ENCODE assay signal across 21 cellular contexts in genomic region chr21:41759214-41759840, GRCh38. TPM values are rescaled to one million over a fixed set of nuclear protein-coding genes. Genes with fewer than 3 reads are reported as not detected.
DNase-seq lines count a peak whose midpoint lies in the region; ATAC-seq and TF ChIP-seq lines count a peak whose summit lies in the region.
"Had no signal": no experiment of that assay in that cellular context is flagged by ENCODE, and none has a peak within 500 bp of the region (broad histone marks: within the 10 kb centered on the region; RNA-seq: fewer than 3 reads in every experiment).

No MANE protein-coding gene starts in this region.

- no peaks in the 10 kb centered on the region for H3K9me3 Mint-ChIP-seq in neural progenitor cell
- H3K9me3 Mint-ChIP-seq: activated naive CD4-positive, alpha-beta T cell treated with anti-CD3 and anti-CD28 coated beads, Interleukin-2, amount 50 U/mL, for 24 hours; activated T-cell treated with anti-CD3 and anti-CD28 coated beads, Interleukin-2, amount 50 U/mL, for 72 hours; CD8-positive, alpha-beta memory T cell; IgD-negative memory B cell had no signal

- H3K4me1 ChIP-seq in GM23248 (ENCODE audit: insufficient read depth) (no peaks in the 10 kb centered on the region), neural progenitor cell (peaks cover 43% of the 10 kb centered on the region), transverse colon (peaks cover 0 to 14% (median 0%) of the 10 kb centered on the region in 4 donors)

- no peaks in the 10 kb centered on the region for H3K36me3 Mint-ChIP-seq in neural progenitor cell
- H3K36me3 Mint-ChIP-seq: activated naive CD4-positive, alpha-beta T cell treated with anti-CD3 and anti-CD28 coated beads, Interleukin-2, amount 50 U/mL, for 24 hours; CD8-positive, alpha-beta memory T cell; IgD-negative memory B cell had no signal

- no peaks in the 10 kb centered on the region for H3K9me3 ChIP-seq in GM23248 (ENCODE audit: low read depth)
- H3K9me3 ChIP-seq in neural progenitor cell (ENCODE audit: low read depth): no peaks in the 10 kb centered on the region
- no peaks in the 10 kb centered on the region for H3K9me3 ChIP-seq in transverse colon
- H3K9me3 ChIP-seq: esophagus squamous epithelium, ovary, right lobe of liver had no signal

- TF ChIP-seq CTCF in RWPE1 (conservative IDR thresholded peaks at IDR 0.05; ENCODE audit: low read depth) (no peak), neural progenitor cell (IDR thresholded peaks at IDR 0.05) (no peak), transverse colon (IDR thresholded peaks at IDR 0.05) (no peak)

- H3K4me3 ChIP-seq in GM23248: no peak overlapping the region
- H3K4me3 ChIP-seq in neural progenitor cell: no peak overlapping the region
- H3K4me3 ChIP-seq in transverse colon: no peak overlapping the region
- H3K4me3 ChIP-seq: ovary, right lobe of liver had no signal

- no peak for TF ChIP-seq POLR2A in transverse colon (IDR thresholded peaks at IDR 0.05)

- H3F3A ChIP-seq in GM23248 (ENCODE audit: insufficient read depth) (no peaks in the 10 kb centered on the region), neural progenitor cell (ENCODE audit: low read depth) (peaks cover 30% of the 10 kb centered on the region)

- H3K4me2 ChIP-seq in GM23248 (ENCODE audit: unreplicated experiment) (no peak overlapping the region), neural progenitor cell (no peak overlapping the region)

- no peaks in the 10 kb centered on the region for H3K9me2 ChIP-seq in GM23248 (ENCODE audit: insufficient read depth)

- POLR2A ChIA-PET in RWPE1 (lab: Yijun Ruan, JAX; ENCODE audit: low non-redundant PET): no interaction called here

- H3K27ac ChIP-seq in GM23248: no peak overlapping the region
- H3K27ac ChIP-seq in RWPE1: peak overlapping the region; percentile 95
- H3K27ac ChIP-seq in neural progenitor cell: no peak overlapping the region
- no peak overlapping the region for H3K27ac ChIP-seq in transverse colon
- H3K27ac ChIP-seq: ovary had no signal

- in situ Hi-C loops in GM23248 (cut with MboI) (no loop called here), transverse colon (cut with MboI; ENCODE audit: low pct_ligation_motif_present in 1 of 4, low pct_unique_long_range_greater_than_20kb in 1 of 4, low sequenced_read_pairs in 3 of 4) (no loop called here)

- H3K27me3 ChIP-seq in GM23248 (replicated peaks; ENCODE audit: insufficient read depth) (no peaks in the 10 kb centered on the region), neural progenitor cell (peaks cover 45% of the 10 kb centered on the region), transverse colon (peaks cover 40% of the 10 kb centered on the region)
- H3K27me3 ChIP-seq: ovary, right lobe of liver had no signal

- no peak overlapping the region for H3K9ac ChIP-seq in GM23248
- H3K9ac ChIP-seq in neural progenitor cell: no peak overlapping the region

- no peak overlapping the region for H3K4me3 Mint-ChIP-seq in neural progenitor cell
- H3K4me3 Mint-ChIP-seq: activated naive CD4-positive, alpha-beta T cell treated with anti-CD3 and anti-CD28 coated beads, Interleukin-2, amount 50 U/mL, for 24 hours; activated T-cell treated with anti-CD3 and anti-CD28 coated beads, Interleukin-2, amount 50 U/mL, for 72 hours; CD8-positive, alpha-beta memory T cell had no signal

- no peak overlapping the region for H3K27ac Mint-ChIP-seq in neural progenitor cell
- H3K27ac Mint-ChIP-seq: activated naive CD4-positive, alpha-beta T cell treated with anti-CD3 and anti-CD28 coated beads, Interleukin-2, amount 50 U/mL, for 24 hours; activated T-cell treated with anti-CD3 and anti-CD28 coated beads, Interleukin-2, amount 50 U/mL, for 72 hours; IgD-negative memory B cell had no signal

- peaks cover 46% of the 10 kb centered on the region for H3K27me3 Mint-ChIP-seq in neural progenitor cell (ENCODE audit: insufficient read depth, low read depth)

- CTCF ChIA-PET in RWPE1 (lab: Yijun Ruan, JAX): interaction anchor here (0.7 to 0.8 kb wide), 2 partner anchors 19 to 147 kb away, joined by 3 to 4 read pairs; no protein-coding TSS in a partner anchor

- peaks cover 58% of the 10 kb centered on the region for H3K4me1 Mint-ChIP-seq in neural progenitor cell

- no peaks in the 10 kb centered on the region for H3K36me3 ChIP-seq in GM23248 (ENCODE audit: low read depth)
- no peaks in the 10 kb centered on the region for H3K36me3 ChIP-seq in neural progenitor cell
- no peaks in the 10 kb centered on the region for H3K36me3 ChIP-seq in transverse colon
- H3K36me3 ChIP-seq: ovary had no signal

- H2AFZ ChIP-seq in GM23248: no peak overlapping the region
- H2AFZ ChIP-seq in neural progenitor cell (replicated peaks): no peak overlapping the region

- intact Hi-C loops in transverse colon (cut with DNase I; ENCODE audit: low total_unique reads): no loop called here

- no peaks in the 10 kb centered on the region for H4K20me1 ChIP-seq in GM23248 (ENCODE audit: insufficient read depth)
- H4K20me1 ChIP-seq in neural progenitor cell (ENCODE audit: low read depth): peaks cover 7% of the 10 kb centered on the region

- DNase-seq in COLO668 (lab: John Stamatoyannopoulos, UW; ENCODE audit: unreplicated experiment) (peak; percentile 51), GM23248 (peak; percentile 15), RWPE1 (ENCODE audit: low spot score) (no peak), neural progenitor cell (ENCODE audit: low spot score) (peak; percentile 44), hypothalamus (lab: John Stamatoyannopoulos, UW) (no peak), NCI-H2107 treated with DMSO at 0.1 percent for 48 hours (lab: John Stamatoyannopoulos, UW; ENCODE audit: unreplicated experiment) (no peak), transverse colon (no peak)
- DNase-seq: activated T-cell treated with anti-CD3 and anti-CD28 coated beads, Interleukin-2, amount 50 U/mL, for 72 hours; CD8-positive, alpha-beta memory T cell; effector memory CD4-positive, alpha-beta T cell; esophagus squamous epithelium; kidney glomerular epithelial cell; NCI-H1694; NCI-H774; ovary; right lobe of liver had no signal

- H3K79me2 ChIP-seq in GM23248 (ENCODE audit: insufficient read depth) (no peaks in the 10 kb centered on the region), neural progenitor cell (ENCODE audit: low read depth) (no peaks in the 10 kb centered on the region)

- no peak for ATAC-seq in HG03565 (IDR thresholded peaks at IDR 0.05; ENCODE audit: unreplicated experiment)
- ATAC-seq: activated T-cell treated with anti-CD3 and anti-CD28 coated beads, Interleukin-2, amount 50 U/mL, for 72 hours had no signal

- no peak for TF ChIP-seq EP300 in transverse colon (IDR thresholded peaks at IDR 0.05; ENCODE audit: low read depth)

- WGBS in GM23248 (ENCODE audit: low coverage in 1 of 2, low lambda C conversion rate in 2 of 2, missing lambda C conversion rate in 2 of 2), 2 experiments: 90 to 92% methylated on average over 11 of the region's 11 CpGs
- 92 to 95% methylated on average over 5 to 11 of the region's 11 CpGs for WGBS in transverse colon (ENCODE audit: low coverage in 1 of 2), 2 donors

RNA-seq across cellular contexts. Expression of gene RIPK4, which starts 7.5 kb away (rescaled TPM):
- total RNA-seq in GM23248 (2014; rRNA removed; shearing (Covaris generic)): 0.54 and 1.0 TPM in 2 replicates
- 0.43 and 0.46 TPM in 2 replicates for polyA plus RNA-seq in GM23248 (2016; fragmentation: Nextera tagmentation; extraction: Ambion mirVana)
- total RNA-seq in neural progenitor cell (ENCODE audit: low replicate concordance) (1.3 and 2.3 TPM in 2 replicates), transverse colon (10 to 100 TPM in 2 of 4 donors, 1 to 10 TPM in 2; 4.4 to 20.5 (median 10.6) TPM)
- total RNA-seq: myocyte, temporal lobe had no signal
- polyA plus RNA-seq: CD8-positive, alpha-beta memory T cell; IgD-negative memory B cell had no signal

Comparison
In these comparisons a context has a peak if more than half of its experiments do, and no peak if none do; other contexts are left out.
1. DNase-seq: peak in COLO668 (single experiment), GM23248 (single experiment) and neural progenitor cell (single experiment); none in RWPE1 (single experiment), hypothalamus (0 of 51), NCI-H2107 treated with DMSO at 0.1 percent for 48 hours (single experiment) and transverse colon (single experiment).